ENCODE assay signal across 8 cellular contexts in genomic region chr12:69739287-69740191, GRCh38. TPM values are rescaled to one million over a fixed set of nuclear protein-coding genes. Genes with fewer than 3 reads are reported as not detected.
DNase-seq lines count a peak whose midpoint lies in the region; TF ChIP-seq lines count a peak whose summit lies in the region.

No MANE protein-coding gene starts in this region.

- H3K27ac ChIP-seq in CD4-positive, alpha-beta memory T cell (ENCODE audit: low read depth, low read length) = peak overlapping the region; percentile 74
- H3K27ac ChIP-seq in OCI-LY1 (ENCODE audit: low read depth, low read length, poor library complexity, severe bottlenecking) (peak overlapping the region; percentile 62), esophagus squamous epithelium (peak overlapping the region; percentile 79 to 85 (median 83)), muscle layer of duodenum (ENCODE audit: low read length) (peak overlapping the region; percentile 80)

- H3K9me2 ChIP-seq in OCI-LY1 (ENCODE audit: low read depth, low read length) = no peaks in the 10 kb centered on the region

- peak overlapping the region; percentile 65 for H3K4me2 ChIP-seq in OCI-LY1 (ENCODE audit: low read length)

- H2AFZ ChIP-seq in OCI-LY1 (ENCODE audit: low read length) = no peak overlapping the region

- no peak for TF ChIP-seq POLR2A in esophagus squamous epithelium (IDR thresholded peaks at IDR 0.05)

- H3K4me3 Mint-ChIP-seq in CD4-positive, alpha-beta memory T cell = peak overlapping the region; percentile 83 to 93 (median 87)

- H3K9me3 ChIP-seq in CD4-positive, alpha-beta memory T cell (ENCODE audit: control insufficient read depth in 1 of 2, low read length in 2 of 2) = no peaks in the 10 kb centered on the region
- H3K9me3 ChIP-seq in OCI-LY1 (ENCODE audit: low read length) = no peaks in the 10 kb centered on the region
- H3K9me3 ChIP-seq in esophagus squamous epithelium = no peaks in the 10 kb centered on the region
- H3K9me3 ChIP-seq in muscle layer of duodenum (ENCODE audit: control insufficient read depth in 1 of 2, low read length in 2 of 2) = no peaks in the 10 kb centered on the region

- peak; percentile 71 to 85 (median 75) for DNase-seq in CD4-positive, alpha-beta memory T cell
- DNase-seq in GM20000 (ENCODE audit: low spot score) (peak; percentile 71), HPDE6-E6E7 (ENCODE audit: extremely low spot score) (peak; percentile 21), activated T-cell treated with anti-CD3 and anti-CD28 coated beads for 48 hours (ENCODE audit: low read depth) (peak; percentile 46), esophagus squamous epithelium (lab: John Stamatoyannopoulos, UW) (no peak)
- peak; percentile 36 to 52 for DNase-seq in stimulated activated CD8-positive, alpha-beta memory T cell treated with anti-CD3 and anti-CD28 coated beads, Interleukin-7, amount 100 ng/mL, for 4 hours (ENCODE audit: low read depth in 2 of 2)

- peak overlapping the region; percentile 74 for H3K9ac ChIP-seq in OCI-LY1 (ENCODE audit: low read length)

- H3K4me3 ChIP-seq in CD4-positive, alpha-beta memory T cell (ENCODE audit: low read length in 2 of 2) = peak overlapping the region; percentile 50 to 80
- H3K4me3 ChIP-seq in OCI-LY1 (ENCODE audit: low read depth, low read length, poor library complexity, severe bottlenecking) (peak overlapping the region; percentile 85), esophagus squamous epithelium (peak overlapping the region; percentile 67 to 100 (median 93)), muscle layer of duodenum (ENCODE audit: low read depth in 1 of 2, low read length in 2 of 2) (peak overlapping the region; percentile 77 to 87)

- 1% methylated on average over 13 to 14 of the region's 66 CpGs for WGBS in esophagus squamous epithelium, 2 donors

- no peak for TF ChIP-seq CTCF in GM20000 (IDR thresholded peaks at IDR 0.05; ENCODE audit: extremely low read depth, missing control alignments)
- TF ChIP-seq CTCF in OCI-LY1 (IDR thresholded peaks at IDR 0.05; ENCODE audit: low read length) = no peak
- TF ChIP-seq CTCF in esophagus squamous epithelium (IDR thresholded peaks at IDR 0.05) = no peak

- H3K79me2 ChIP-seq in OCI-LY1 (ENCODE audit: insufficient read depth, low read length) = peaks cover 30% of the 10 kb centered on the region

- peaks cover 17% of the 10 kb centered on the region for H3K4me1 ChIP-seq in CD4-positive, alpha-beta memory T cell (ENCODE audit: insufficient read depth, low read length)
- peaks cover 35% of the 10 kb centered on the region for H3K4me1 ChIP-seq in OCI-LY1 (ENCODE audit: insufficient read depth, low read length, severe bottlenecking)
- peaks cover 5 to 18% (median 7%) of the 10 kb centered on the region in 3 donors for H3K4me1 ChIP-seq in esophagus squamous epithelium
- peaks cover 3 to 7% of the 10 kb centered on the region in 2 donors for H3K4me1 ChIP-seq in muscle layer of duodenum (ENCODE audit: control insufficient read depth in 1 of 2, insufficient read depth in 2 of 2, low read length in 2 of 2)

- no peaks in the 10 kb centered on the region for H3K27me3 Mint-ChIP-seq in CD4-positive, alpha-beta memory T cell

- no peaks in the 10 kb centered on the region for H3K36me3 ChIP-seq in CD4-positive, alpha-beta memory T cell (ENCODE audit: insufficient read depth, low read length)
- H3K36me3 ChIP-seq in OCI-LY1 (ENCODE audit: insufficient read depth, low read length) (no peaks in the 10 kb centered on the region), esophagus squamous epithelium (no peaks in the 10 kb centered on the region), muscle layer of duodenum (ENCODE audit: control insufficient read depth in 1 of 2, insufficient read depth in 2 of 2, low read length in 2 of 2) (no peaks in the 10 kb centered on the region)

- CTCF ChIA-PET in CD4-positive, alpha-beta memory T cell (lab: Charles Lee; ENCODE audit: partially characterized antibody) = interaction anchor here (0.7 kb wide), 1 partner anchor 22 kb away, joined by 3 read pairs; no protein-coding TSS in a partner anchor

- H3K27me3 ChIP-seq in CD4-positive, alpha-beta memory T cell (ENCODE audit: insufficient read depth, low read length) = no peaks in the 10 kb centered on the region
- H3K27me3 ChIP-seq in OCI-LY1 (ENCODE audit: insufficient read depth, low read length) (no peaks in the 10 kb centered on the region), esophagus squamous epithelium (no peaks in the 10 kb centered on the region), muscle layer of duodenum (ENCODE audit: low read depth, low read length) (no peaks in the 10 kb centered on the region)

- no peaks in the 10 kb centered on the region for H4K20me1 ChIP-seq in OCI-LY1 (ENCODE audit: insufficient read depth, low read length)

- H3K27ac Mint-ChIP-seq in CD4-positive, alpha-beta memory T cell = peak overlapping the region; percentile 80 to 88 (median 85)

- H3F3A ChIP-seq in OCI-LY1 (ENCODE audit: insufficient read depth, low read length) = no peaks in the 10 kb centered on the region

- peaks cover 0 to 7% of the 10 kb centered on the region in 2 donors for H3K36me3 Mint-ChIP-seq in CD4-positive, alpha-beta memory T cell

- intact Hi-C loops in CD4-positive, alpha-beta memory T cell (cut with micrococcal nuclease) = loop anchor here (1.0 to 10.0 kb wide), 10 partner anchors 155 to 1923 kb away; partner anchors contain the start of genes CCT2, CPM, CPSF6 and FRS2
- intact Hi-C loops in esophagus squamous epithelium (cut with DNase I) = no loop called here

- peaks cover 14 to 32% (median 21%) of the 10 kb centered on the region in 4 donors for H3K4me1 Mint-ChIP-seq in CD4-positive, alpha-beta memory T cell

- peaks cover 0 to 3% (median 0%) of the 10 kb centered on the region in 8 donors for H3K9me3 Mint-ChIP-seq in CD4-positive, alpha-beta memory T cell

- POLR2A ChIA-PET in CD4-positive, alpha-beta memory T cell (lab: Charles Lee; ENCODE audit: partially characterized antibody) = interaction anchor here (0.6 to 2.1 kb wide), 5 partner anchors 169 to 509 kb away, joined by 3 to 15 read pairs (median 3); partner anchors contain the start of genes FRS2 and YEATS4

RNA-seq across cellular contexts. Expression of gene RAB3IP, which starts 0.9 kb away (rescaled TPM):
- total RNA-seq in CD4-positive, alpha-beta memory T cell = 10 to 100 TPM; 38.6 to 40.3 TPM
- 10 to 100 TPM; 33.1 to 43.8 TPM for polyA plus RNA-seq in CD4-positive, alpha-beta memory T cell
- total RNA-seq in esophagus squamous epithelium = 10 to 100 TPM in 3 of 4 donors, 1 to 10 TPM in 1; 6.7 to 17.2 (median 15.1) TPM

RNA-seq across cellular contexts. Expression of gene BEST3, which starts 40.4 kb away (rescaled TPM):
- total RNA-seq in CD4-positive, alpha-beta memory T cell = not detected
- polyA plus RNA-seq in CD4-positive, alpha-beta memory T cell = not detected
- not detected for total RNA-seq in esophagus squamous epithelium
